10 cellular contexts compared by ENCODE assay signal in genomic region chr10:70053896-70054641, GRCh38. TPM values are rescaled to one million over a fixed set of nuclear protein-coding genes. Genes with fewer than 3 reads are reported as not detected.
DNase-seq lines count a peak whose midpoint lies in the region; ATAC-seq and TF ChIP-seq lines count a peak whose summit lies in the region.
"Had no signal": no experiment of that assay in that cellular context is flagged by ENCODE, and none has a peak within 500 bp of the region (broad histone marks: within the 10 kb centered on the region; RNA-seq: fewer than 3 reads in every experiment).

No MANE protein-coding gene starts in this region.

- no peaks in the 10 kb centered on the region for H3K36me3 ChIP-seq in heart right ventricle
- H3K36me3 ChIP-seq: adrenal gland had no signal

- H3K9me3 Mint-ChIP-seq in activated CD4-positive, alpha-beta T cell treated with anti-CD3 and anti-CD28 coated beads, Interleukin-2, amount 10 ng/mL, durations not matched to agents 7 days and 5 days, result no peaks in the 10 kb centered on the region
- H3K9me3 Mint-ChIP-seq in activated CD8-positive, alpha-beta T cell treated with anti-CD3 and anti-CD28 coated beads, Interleukin-2, amount 10 ng/mL, durations not matched to agents 7 days and 5 days (ENCODE audit: insufficient read depth), result no peaks in the 10 kb centered on the region

- 21 to 22% methylated on average over 41 of the region's 41 CpGs for WGBS in heart right ventricle, 2 donors

- peak overlapping the region; percentile 57 for H3K4me3 Mint-ChIP-seq in activated CD4-positive, alpha-beta T cell treated with anti-CD3 and anti-CD28 coated beads, Interleukin-2, amount 10 ng/mL, durations not matched to agents 7 days and 5 days
- peak overlapping the region; percentile 69 for H3K4me3 Mint-ChIP-seq in activated CD8-positive, alpha-beta T cell treated with anti-CD3 and anti-CD28 coated beads, Interleukin-2, amount 10 ng/mL, durations not matched to agents 7 days and 5 days

- peaks cover 62% of the 10 kb centered on the region for H3K27me3 Mint-ChIP-seq in activated CD4-positive, alpha-beta T cell treated with anti-CD3 and anti-CD28 coated beads, Interleukin-2, amount 10 ng/mL, durations not matched to agents 7 days and 5 days
- peaks cover 58% of the 10 kb centered on the region for H3K27me3 Mint-ChIP-seq in activated CD8-positive, alpha-beta T cell treated with anti-CD3 and anti-CD28 coated beads, Interleukin-2, amount 10 ng/mL, durations not matched to agents 7 days and 5 days (ENCODE audit: low read depth)

- peaks cover 0 to 57% (median 17%) of the 10 kb centered on the region in 7 donors for H3K27me3 ChIP-seq in heart right ventricle

- peak; percentile 48 for ATAC-seq in activated CD8-positive, alpha-beta T cell treated with anti-CD3 and anti-CD28 coated beads, Interleukin-2, amount 10 ng/mL, durations not matched to agents 7 days and 5 days
- ATAC-seq in heart right ventricle, result peak in 4 of 8 donors; percentile 23 to 52 (median 30)
- ATAC-seq in GM19035 (IDR thresholded peaks at IDR 0.05; ENCODE audit: unreplicated experiment), result no peak
- ATAC-seq: GM12878 had no signal

- no peaks in the 10 kb centered on the region for H3K36me3 Mint-ChIP-seq in activated CD4-positive, alpha-beta T cell treated with anti-CD3 and anti-CD28 coated beads, Interleukin-2, amount 10 ng/mL, durations not matched to agents 7 days and 5 days (ENCODE audit: low read depth)
- H3K36me3 Mint-ChIP-seq in activated CD8-positive, alpha-beta T cell treated with anti-CD3 and anti-CD28 coated beads, Interleukin-2, amount 10 ng/mL, durations not matched to agents 7 days and 5 days (ENCODE audit: low read depth), result no peaks in the 10 kb centered on the region

- H3K4me3 ChIP-seq in heart right ventricle, result peak overlapping the region; percentile 27 to 80 (median 76)
- H3K4me3 ChIP-seq in skeletal muscle cell (ENCODE audit: low read depth, low read length), result peak overlapping the region; percentile 81
- H3K4me3 ChIP-seq: GM12878 had no signal

- H3K27ac Mint-ChIP-seq in activated CD4-positive, alpha-beta T cell treated with anti-CD3 and anti-CD28 coated beads, Interleukin-2, amount 10 ng/mL, durations not matched to agents 7 days and 5 days, result no peak overlapping the region
- H3K27ac Mint-ChIP-seq in activated CD8-positive, alpha-beta T cell treated with anti-CD3 and anti-CD28 coated beads, Interleukin-2, amount 10 ng/mL, durations not matched to agents 7 days and 5 days, result no peak overlapping the region

- H3K4me1 Mint-ChIP-seq in activated CD4-positive, alpha-beta T cell treated with anti-CD3 and anti-CD28 coated beads, Interleukin-2, amount 10 ng/mL, durations not matched to agents 7 days and 5 days, result peaks cover 8% of the 10 kb centered on the region
- peaks cover 15% of the 10 kb centered on the region for H3K4me1 Mint-ChIP-seq in activated CD8-positive, alpha-beta T cell treated with anti-CD3 and anti-CD28 coated beads, Interleukin-2, amount 10 ng/mL, durations not matched to agents 7 days and 5 days (ENCODE audit: low read depth)

- POLR2A ChIA-PET in activated CD4-positive, alpha-beta T cell treated with anti-CD3 and anti-CD28 coated beads, Interleukin-2, amount 10 ng/mL, durations not matched to agents 7 days and 5 days (lab: Charles Lee), result no interaction called here
- POLR2A ChIA-PET in activated CD8-positive, alpha-beta T cell treated with anti-CD3 and anti-CD28 coated beads, Interleukin-2, amount 10 ng/mL, durations not matched to agents 7 days and 5 days (lab: Charles Lee), result no interaction called here

- DNase-seq in activated CD4-positive, alpha-beta T cell treated with anti-CD3 and anti-CD28 coated beads, Interleukin-2, amount 10 ng/mL, durations not matched to agents 7 days and 5 days, result no peak
- no peak for DNase-seq in activated CD4-positive, alpha-beta T cell treated with anti-CD3 and anti-CD28 coated beads for 4 hours
- DNase-seq in activated CD8-positive, alpha-beta T cell treated with anti-CD3 and anti-CD28 coated beads, Interleukin-2, amount 10 ng/mL, durations not matched to agents 7 days and 5 days, result peak; percentile 28
- DNase-seq in heart right ventricle, result peak; percentile 9 to 22
- DNase-seq in skeletal muscle cell (ENCODE audit: low read depth), result no peak
- DNase-seq in LoVo (ENCODE audit: low spot score), result no peak
- DNase-seq in NCI-H774 (lab: John Stamatoyannopoulos, UW), result no peak

- H3K4me1 ChIP-seq in heart right ventricle, result peaks cover 0 to 20% (median 5%) of the 10 kb centered on the region in 9 donors

- no peaks in the 10 kb centered on the region for H3K9me3 ChIP-seq in heart right ventricle
- H3K9me3 ChIP-seq: adrenal gland had no signal

- intact Hi-C loops in heart right ventricle (cut with DNase I), result no loop called here

- CTCF ChIA-PET in activated CD4-positive, alpha-beta T cell treated with anti-CD3 and anti-CD28 coated beads, Interleukin-2, amount 10 ng/mL, durations not matched to agents 7 days and 5 days (lab: Charles Lee), result no interaction called here
- CTCF ChIA-PET in activated CD8-positive, alpha-beta T cell treated with anti-CD3 and anti-CD28 coated beads, Interleukin-2, amount 10 ng/mL, durations not matched to agents 7 days and 5 days (lab: Charles Lee), result interaction anchor here (1.0 to 1.5 kb wide), 3 partner anchors 9 to 61 kb away, joined by 3 to 4 read pairs (median 3); no protein-coding TSS in a partner anchor

- peak overlapping the region in 8 of 10 donors; percentile 52 to 88 (median 78) for H3K27ac ChIP-seq in heart right ventricle

- peak in 5 of 9 donors; percentile 19 to 36 (median 20) for TF ChIP-seq CTCF in heart right ventricle (IDR thresholded peaks at IDR 0.05)

RNA-seq across cellular contexts. Expression of gene MACROH2A2, which starts 1.4 kb away (rescaled TPM):
- total RNA-seq in activated CD4-positive, alpha-beta T cell treated with anti-CD3 and anti-CD28 coated beads, Interleukin-2, amount 10 ng/mL, durations not matched to agents 7 days and 5 days, result 1 to 10 TPM; 4.9 to 5.0 TPM
- 1 to 10 TPM; 6.2 to 7.4 TPM for total RNA-seq in activated CD8-positive, alpha-beta T cell treated with anti-CD3 and anti-CD28 coated beads, Interleukin-2, amount 10 ng/mL, durations not matched to agents 7 days and 5 days
- total RNA-seq in heart right ventricle, result 10 to 100 TPM; 10.0 to 17.5 (median 13.3) TPM
- polyA plus RNA-seq in heart right ventricle, result 10 to 100 TPM; 10.3 to 12.3 TPM
- total RNA-seq: GM12878 had no signal

Comparison
In these comparisons a context has a peak if more than half of its experiments do, and no peak if none do; other contexts are left out.
1. DNase-seq: peak in activated CD8-positive, alpha-beta T cell treated with anti-CD3 and anti-CD28 coated beads, Interleukin-2, amount 10 ng/mL, durations not matched to agents 7 days and 5 days (single experiment) and heart right ventricle (2 of 2); none in activated CD4-positive, alpha-beta T cell treated with anti-CD3 and anti-CD28 coated beads, Interleukin-2, amount 10 ng/mL, durations not matched to agents 7 days and 5 days (single experiment), activated CD4-positive, alpha-beta T cell treated with anti-CD3 and anti-CD28 coated beads for 4 hours (0 of 2), skeletal muscle cell (single experiment), LoVo (single experiment) and NCI-H774 (single experiment).